Comparison of ENCODE assay signal across 8 cellular contexts in genomic region chr16:84062734-84063640, GRCh38. TPM values are rescaled to one million over a fixed set of nuclear protein-coding genes. Genes with fewer than 3 reads are reported as not detected.
DNase-seq lines count a peak whose midpoint lies in the region; ATAC-seq and TF ChIP-seq lines count a peak whose summit lies in the region.

No MANE protein-coding gene starts in this region.

- H3K79me2 ChIP-seq in HCT116 (ENCODE audit: insufficient read depth, low read length): no peaks in the 10 kb centered on the region
- no peaks in the 10 kb centered on the region for H3K79me2 ChIP-seq in PC-3 (ENCODE audit: low read length)

- H3K4me1 Mint-ChIP-seq in CD14-positive monocyte: peaks cover under 1% of the 10 kb centered on the region
- H3K4me1 Mint-ChIP-seq in activated T-cell treated with anti-CD3 and anti-CD28 coated beads, Interleukin-2, amount 50 U/mL, for 4 hours (ENCODE audit: low read depth): no peaks in the 10 kb centered on the region
- peaks cover 0 to 5% (median 1%) of the 10 kb centered on the region in 4 donors for H3K4me1 Mint-ChIP-seq in naive thymus-derived CD8-positive, alpha-beta T cell

- H3K9me3 Mint-ChIP-seq in CD14-positive monocyte: no peaks in the 10 kb centered on the region
- H3K9me3 Mint-ChIP-seq in activated T-cell treated with anti-CD3 and anti-CD28 coated beads, Interleukin-2, amount 50 U/mL, for 4 hours: no peaks in the 10 kb centered on the region
- no peaks in the 10 kb centered on the region for H3K9me3 Mint-ChIP-seq in naive thymus-derived CD8-positive, alpha-beta T cell

- peaks cover 43 to 66% of the 10 kb centered on the region in 2 experiments; a peak in 3 of 4 replicates for H3K36me3 ChIP-seq in HCT116 (ENCODE audit: control insufficient read depth in 1 of 2, insufficient read depth in 2 of 2, low read length in 2 of 2)
- H3K36me3 ChIP-seq in PC-3 (ENCODE audit: low read depth, low read length): peaks cover 20% of the 10 kb centered on the region; the same call in 1 of the 2 replicates
- H3K36me3 ChIP-seq in esophagus squamous epithelium: peaks cover 37 to 100% (median 59%) of the 10 kb centered on the region in 3 donors

- intact Hi-C loops in CD14-positive monocyte (cut with micrococcal nuclease): loop anchor here in 1 of 2 donors (5.0 kb wide), 1 partner anchor 124 kb away; the partner anchor contains the start of gene TAF1C
- intact Hi-C loops in HCT116 (cut with micrococcal nuclease): no loop called here
- intact Hi-C loops in PC-3 (cut with micrococcal nuclease): loop anchor here (5.0 kb wide), 1 partner anchor 106 kb away; no protein-coding TSS in a partner anchor
- intact Hi-C loops in esophagus squamous epithelium (cut with DNase I): loop anchor here (10.0 kb wide), 1 partner anchor 238 kb away; no protein-coding TSS in a partner anchor

- H3K4me2 ChIP-seq in HCT116 (ENCODE audit: low read length) (no peak overlapping the region), PC-3 (ENCODE audit: low read length) (no peak overlapping the region)

- H3K9me3 ChIP-seq in HCT116 (ENCODE audit: control insufficient read depth in 1 of 2, insufficient read depth in 1 of 2, low read depth in 1 of 2, low read length in 2 of 2): no peaks in the 10 kb centered on the region
- H3K9me3 ChIP-seq in PC-3 (ENCODE audit: low read length): no peaks in the 10 kb centered on the region
- H3K9me3 ChIP-seq in esophagus squamous epithelium: no peaks in the 10 kb centered on the region

- H3K4me3 ChIP-seq in HCT116 (replicated peaks in 1 of 2; ENCODE audit: low read depth in 1 of 2, low read length in 2 of 2): no peak overlapping the region
- H3K4me3 ChIP-seq in PC-3 (ENCODE audit: low read length): no peak overlapping the region
- H3K4me3 ChIP-seq in esophagus squamous epithelium: no peak overlapping the region

- RAD21 ChIA-PET in HCT116 (lab: Charles Lee; ENCODE audit: low non-redundant PET in 1 of 2, low total read pairs in 2 of 2, uncharacterized antibody in 2 of 2, unreplicated experiment in 2 of 2): no interaction called here

- H3K36me3 Mint-ChIP-seq in CD14-positive monocyte: peaks cover 88 to 95% of the 10 kb centered on the region in 2 donors
- H3K36me3 Mint-ChIP-seq in activated T-cell treated with anti-CD3 and anti-CD28 coated beads, Interleukin-2, amount 50 U/mL, for 4 hours (ENCODE audit: insufficient read depth): peaks cover 45% of the 10 kb centered on the region
- peaks cover 0 to 94% (median 24%) of the 10 kb centered on the region in 3 donors for H3K36me3 Mint-ChIP-seq in naive thymus-derived CD8-positive, alpha-beta T cell

- H3K27ac ChIP-seq in HCT116 (ENCODE audit: low read depth, low read length) (no peak overlapping the region), PC-3 (ENCODE audit: low read length) (no peak overlapping the region), esophagus squamous epithelium (peak overlapping the region in 1 of 4 donors; percentile 25)

- POLR2A ChIA-PET in HCT116 (lab: Charles Lee) (no interaction called here), PC-3 (lab: Charles Lee; ENCODE audit: unreplicated experiment) (no interaction called here)
- POLR2A ChIA-PET in naive thymus-derived CD8-positive, alpha-beta T cell (lab: Charles Lee): no interaction called here

- H3K9ac ChIP-seq in HCT116 (ENCODE audit: low read length) (no peak overlapping the region), PC-3 (ENCODE audit: low read length) (no peak overlapping the region)

- CTCF ChIA-PET in HCT116 (lab: Charles Lee): interaction anchor here (0.7 to 2.1 kb wide), 3 partner anchors 96 to 109 kb away, joined by 4 to 19 read pairs (median 12); partner anchors contain the start of gene OSGIN1
- CTCF ChIA-PET in PC-3 (lab: Charles Lee): no interaction called here

- TF ChIP-seq POLR2A in HCT116 (IDR thresholded peaks at IDR 0.05; ENCODE audit: borderline replicate concordance, extremely low read depth, insufficient read depth, insufficient read length) (no peak), esophagus squamous epithelium (IDR thresholded peaks at IDR 0.05) (no peak)

- DNase-seq in CD14-positive monocyte (ENCODE audit: low spot score) (peak; percentile 70), HCT116 (ENCODE audit: low read depth, low spot score) (peak; percentile 52), PC-3 (peak; percentile 69), esophagus squamous epithelium (lab: John Stamatoyannopoulos, UW) (no peak)
- peak; percentile 56 for DNase-seq in activated T-cell treated with anti-CD3 and anti-CD28 coated beads, Interleukin-2, amount 50 U/mL, for 4 hours
- DNase-seq in naive thymus-derived CD8-positive, alpha-beta T cell: peak in 9 of 10 donors; percentile 23 to 60 (median 48)
- DNase-seq in stimulated activated naive CD4-positive, alpha-beta T cell (lab: John Stamatoyannopoulos, UW): peak; percentile 20 to 54 (median 44)

- H2AFZ ChIP-seq in HCT116 (ENCODE audit: low read depth, low read length, poor library complexity, severe bottlenecking): no peak overlapping the region
- no peak overlapping the region for H2AFZ ChIP-seq in PC-3 (ENCODE audit: low read length)

- H3F3A ChIP-seq in PC-3 (ENCODE audit: low read length, unreplicated experiment): no peaks in the 10 kb centered on the region

- H3K9me2 ChIP-seq in HCT116 (ENCODE audit: insufficient read depth) (no peaks in the 10 kb centered on the region), PC-3 (replicated peaks; ENCODE audit: low read length) (no peaks in the 10 kb centered on the region)

- ATAC-seq in HCT116: peak; percentile 99
- ATAC-seq in PC-3: peak; percentile 96
- ATAC-seq in activated T-cell treated with anti-CD3 and anti-CD28 coated beads, Interleukin-2, amount 50 U/mL, for 4 hours: peak; percentile 82 to 96
- ATAC-seq in naive thymus-derived CD8-positive, alpha-beta T cell: peak; percentile 79 to 85
- no peak for ATAC-seq in GM21576 (IDR thresholded peaks at IDR 0.05; ENCODE audit: unreplicated experiment)

- peaks cover 0 to 1% (median 0%) of the 10 kb centered on the region in 3 donors for H3K27me3 Mint-ChIP-seq in CD14-positive monocyte (ENCODE audit: low read depth in 3 of 3)
- no peaks in the 10 kb centered on the region for H3K27me3 Mint-ChIP-seq in activated T-cell treated with anti-CD3 and anti-CD28 coated beads, Interleukin-2, amount 50 U/mL, for 4 hours (ENCODE audit: low read depth)
- no peaks in the 10 kb centered on the region for H3K27me3 Mint-ChIP-seq in naive thymus-derived CD8-positive, alpha-beta T cell

- H3K4me1 ChIP-seq in HCT116 (ENCODE audit: control insufficient read depth in 1 of 2, insufficient read depth in 2 of 2, low read length in 2 of 2) (peaks cover 0 to 3% of the 10 kb centered on the region in 2 experiments; a peak in 1 of 4 replicates), PC-3 (ENCODE audit: insufficient read depth, low read length) (no peaks in the 10 kb centered on the region), esophagus squamous epithelium (peaks cover 0 to 8% (median 0%) of the 10 kb centered on the region in 3 donors)

- no peak overlapping the region for H3K4me3 Mint-ChIP-seq in CD14-positive monocyte
- H3K4me3 Mint-ChIP-seq in activated T-cell treated with anti-CD3 and anti-CD28 coated beads, Interleukin-2, amount 50 U/mL, for 4 hours: no peak overlapping the region
- no peak overlapping the region for H3K4me3 Mint-ChIP-seq in naive thymus-derived CD8-positive, alpha-beta T cell

- 60 to 62% methylated on average over 17 to 25 of the region's 25 CpGs for WGBS in esophagus squamous epithelium, 2 donors

- peak; percentile 83 for TF ChIP-seq CTCF in CD14-positive monocyte (IDR thresholded peaks at IDR 0.05)
- TF ChIP-seq CTCF in HCT116 (IDR thresholded peaks at IDR 0.05 in 2 of 3, conservative IDR thresholded peaks at IDR 0.05 in 1 of 3; ENCODE audit: borderline replicate concordance in 1 of 3, insufficient read depth in 1 of 3, low read depth in 2 of 3, low read length in 2 of 3): peak; percentile 92 to 100 (median 98)
- peak; percentile 86 for TF ChIP-seq CTCF in PC-3 (conservative IDR thresholded peaks at IDR 0.05; ENCODE audit: low read depth, low read length)
- peak; percentile 41 to 86 (median 76) for TF ChIP-seq CTCF in esophagus squamous epithelium (IDR thresholded peaks at IDR 0.05)

- no peaks in the 10 kb centered on the region for H3K27me3 ChIP-seq in HCT116 (ENCODE audit: insufficient read depth, low read length)
- H3K27me3 ChIP-seq in PC-3 (ENCODE audit: low read length): no peaks in the 10 kb centered on the region
- no peaks in the 10 kb centered on the region for H3K27me3 ChIP-seq in esophagus squamous epithelium

- BruUV-seq in HCT116 (replicated peaks; lab: Mats Ljungman, UMichigan) (no TSS peak), PC-3 (replicated peaks; lab: Mats Ljungman, UMichigan) (no TSS peak)

- TF ChIP-seq RAD21 in HCT116 (IDR thresholded peaks at IDR 0.05; ENCODE audit: low read depth): peak; percentile 78

- H4K20me1 ChIP-seq in HCT116 (ENCODE audit: insufficient read depth): no peaks in the 10 kb centered on the region
- no peaks in the 10 kb centered on the region for H4K20me1 ChIP-seq in PC-3 (ENCODE audit: low read length)

- peak overlapping the region in 2 of 7 donors; percentile 46 to 56 for H3K27ac Mint-ChIP-seq in CD14-positive monocyte
- H3K27ac Mint-ChIP-seq in naive thymus-derived CD8-positive, alpha-beta T cell: peak overlapping the region in 3 of 10 donors; percentile 69 to 74 (median 73)

TF ChIP-seq in HCT116, 20 proteins besides CTCF, POLR2A, EP300 and RAD21:
- no peak for TF ChIP-seq POLR2AphosphoS5 (IDR thresholded peaks at IDR 0.05; ENCODE audit: low read depth, low read length)
- peak; percentile 44 for TF ChIP-seq FOSL1 (IDR thresholded peaks at IDR 0.05; ENCODE audit: low read depth)
- TF ChIP-seq YY1 (IDR thresholded peaks at IDR 0.05; ENCODE audit: extremely low read depth, insufficient replicate concordance, low read depth, low read length): no peak
TF ChIP-seq in HCT116: peak in this region for 1.

RNA-seq across cellular contexts. Expression of gene SLC38A8, which starts 20.4 kb away (rescaled TPM):
- not detected for polyA plus RNA-seq in CD14-positive monocyte
- total RNA-seq in HCT116 (2021; ENCODE audit: unreplicated experiment) (not detected), PC-3 (2014; rRNA removed) (not detected in 2 replicates), esophagus squamous epithelium (not detected)
- 0.32 TPM in 1 of 2 replicates, not detected in the other for polyA plus RNA-seq in HCT116 (2012)
- total RNA-seq in activated T-cell treated with anti-CD3 and anti-CD28 coated beads, Interleukin-2, amount 50 U/mL, for 4 hours: not detected
- total RNA-seq in naive thymus-derived CD8-positive, alpha-beta T cell: not detected
- not detected for polyA plus RNA-seq in naive thymus-derived CD8-positive, alpha-beta T cell

RNA-seq across cellular contexts. Expression of gene MBTPS1, which starts 53.8 kb away (rescaled TPM):
- polyA plus RNA-seq in CD14-positive monocyte: 10 to 100 TPM; 26.4 to 28.0 TPM
- total RNA-seq in HCT116 (2021; ENCODE audit: unreplicated experiment) (111 TPM), PC-3 (2014; rRNA removed) (56.1 and 56.6 TPM in 2 replicates), esophagus squamous epithelium (10 to 100 TPM; 36.3 to 77.6 (median 53.0) TPM)
- 65.5 and 68.4 TPM in 2 replicates for polyA plus RNA-seq in HCT116 (2012)
- 10 to 100 TPM; 44.9 to 52.8 (median 49.2) TPM for total RNA-seq in activated T-cell treated with anti-CD3 and anti-CD28 coated beads, Interleukin-2, amount 50 U/mL, for 4 hours
- 100 to 1,000 TPM; 141 to 150 TPM for total RNA-seq in naive thymus-derived CD8-positive, alpha-beta T cell
- 10 to 100 TPM; 50.9 to 71.4 (median 51.2) TPM for polyA plus RNA-seq in naive thymus-derived CD8-positive, alpha-beta T cell
